12 cellular contexts compared by ENCODE assay signal in the genomic region with DNA sequence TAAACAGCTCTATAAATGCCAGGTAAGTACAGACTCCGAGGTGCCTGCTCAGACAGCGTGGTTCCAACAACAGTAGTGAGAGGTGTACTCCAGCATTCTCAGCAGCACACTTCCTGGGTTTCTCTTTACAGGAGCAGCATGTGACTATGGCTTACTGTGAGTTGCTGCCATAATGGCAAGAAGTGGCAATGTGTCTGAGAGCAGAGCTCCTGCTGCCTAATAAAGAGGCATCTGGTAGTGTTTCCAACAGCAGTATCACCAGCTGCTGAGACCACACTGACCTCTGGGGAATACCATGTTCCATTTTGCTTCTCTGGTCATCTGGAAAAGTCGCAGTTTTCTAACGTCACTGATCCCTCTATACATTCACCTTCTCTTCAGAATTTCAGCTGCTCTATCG.
DNase-seq lines count a peak whose midpoint lies in the region; ATAC-seq and TF ChIP-seq lines count a peak whose summit lies in the region.
"Had no signal": no experiment of that assay in that cellular context is flagged by ENCODE, and none has a peak within 500 bp of the region (broad histone marks: within the 10 kb centered on the region; RNA-seq: fewer than 3 reads in every experiment).

No MANE protein-coding gene starts in this region.

- H3K27me3 Mint-ChIP-seq in type B pancreatic cell = peaks cover under 1% of the 10 kb centered on the region

- no peaks in the 10 kb centered on the region for H3K9me3 Mint-ChIP-seq in type B pancreatic cell

- H3K4me3 Mint-ChIP-seq in type B pancreatic cell = no peak overlapping the region

- DNase-seq in NCI-H526 treated with DMSO at 0.1 percent for 48 hours (lab: John Stamatoyannopoulos, UW) = peak; percentile 26
- DNase-seq in iPS-NIHi11 (ENCODE audit: low spot score) = peak; percentile 19
- DNase-seq in type B pancreatic cell (ENCODE audit: extremely low spot score, unreplicated experiment) = no peak
- no peak for DNase-seq in activated naive CD4-positive, alpha-beta T cell treated with anti-CD3 and anti-CD28 coated beads, Interleukin-2, amount 50 U/mL, for 16 hours
- DNase-seq in effector CD8-positive, alpha-beta T cell (lab: John Stamatoyannopoulos, UW) = no peak
- no peak for DNase-seq in ACHN
- DNase-seq: activated T-cell treated with anti-CD3 and anti-CD28 coated beads for 4 hours, cerebellar nuclear complex, head of caudate nucleus, upper lobe of right lung had no signal

- peak; percentile 66 for ATAC-seq in GM18870 (IDR thresholded peaks at IDR 0.05; ENCODE audit: unreplicated experiment)
- ATAC-seq in HG03378 (IDR thresholded peaks at IDR 0.05; ENCODE audit: unreplicated experiment) = peak; percentile 55
- ATAC-seq: upper lobe of right lung had no signal

- no peak for TF ChIP-seq CTCF in type B pancreatic cell (conservative IDR thresholded peaks at IDR 0.05)

- no peaks in the 10 kb centered on the region for H3K4me1 Mint-ChIP-seq in type B pancreatic cell (ENCODE audit: unreplicated experiment)

- in situ Hi-C loops in ACHN (cut with HindIII; ENCODE audit: low pct_ligation_motif_present, low pct_unique_long_range_greater_than_20kb, low sequenced_read_pairs) = no loop called here

- no peaks in the 10 kb centered on the region for H3K36me3 Mint-ChIP-seq in type B pancreatic cell

- no peak overlapping the region for H3K27ac Mint-ChIP-seq in type B pancreatic cell

Comparison
In these comparisons a context has a peak if more than half of its experiments do, and no peak if none do; other contexts are left out.
1. DNase-seq: peak in NCI-H526 treated with DMSO at 0.1 percent for 48 hours (single experiment) and iPS-NIHi11 (single experiment); none in type B pancreatic cell (single experiment), activated naive CD4-positive, alpha-beta T cell treated with anti-CD3 and anti-CD28 coated beads, Interleukin-2, amount 50 U/mL, for 16 hours (single experiment), effector CD8-positive, alpha-beta T cell (single experiment) and ACHN (single experiment).